7 cellular contexts compared by ENCODE assay signal in the genomic region with DNA sequence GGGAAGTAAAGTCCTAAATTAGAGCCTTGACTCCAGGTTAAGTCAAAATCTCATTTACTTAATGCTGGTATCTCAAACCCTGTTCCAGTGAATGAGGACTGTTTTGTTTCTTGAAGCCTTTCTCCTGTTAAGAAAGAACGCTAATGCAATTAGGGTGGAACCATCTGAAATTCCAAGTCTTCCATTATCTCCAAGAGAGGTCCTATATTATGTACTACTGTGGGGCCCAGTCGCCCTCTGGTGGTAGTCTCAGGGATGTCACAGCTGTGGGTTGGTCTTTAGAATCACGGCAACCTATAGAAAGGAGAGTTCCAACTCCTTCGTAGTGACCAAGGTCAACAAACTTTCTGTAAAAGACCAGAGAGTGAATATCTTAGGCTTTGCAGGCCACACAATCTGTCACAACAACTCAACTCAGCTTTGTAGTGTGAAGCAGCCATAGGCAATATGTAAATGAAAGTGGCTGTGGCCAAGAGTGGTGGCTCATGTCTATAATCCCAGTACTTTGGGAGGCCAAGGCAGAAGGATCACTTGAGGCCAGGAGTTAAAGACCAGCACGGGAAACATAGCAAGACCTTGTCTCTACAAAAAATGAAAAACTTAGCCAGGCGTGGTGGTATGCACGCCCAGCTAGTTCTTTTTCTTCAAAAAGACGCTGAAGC. TPM values are rescaled to one million over a fixed set of nuclear protein-coding genes. Genes with fewer than 3 reads are reported as not detected.
DNase-seq lines count a peak whose midpoint lies in the region; FAIRE-seq and TF ChIP-seq lines count a peak whose summit lies in the region.

No MANE protein-coding gene starts in this region.

- intact Hi-C loops in MCF 10A (cut with micrococcal nuclease) (loop anchor here (5.0 kb wide), 3 partner anchors 154 to 266 kb away; a partner anchor contains a TSS), kidney (cut with DNase I) (no loop called here)

- H3K36me3 Mint-ChIP-seq in MCF 10A (ENCODE audit: insufficient read depth, unreplicated experiment), result peaks cover 71% of the 10 kb centered on the region

- no peaks in the 10 kb centered on the region for H3K4me1 Mint-ChIP-seq in MCF 10A (ENCODE audit: insufficient read depth, unreplicated experiment)

- no peak overlapping the region for H3K4me3 Mint-ChIP-seq in MCF 10A (ENCODE audit: unreplicated experiment)

- BruUV-seq in MCF 10A (replicated peaks; lab: Mats Ljungman, UMichigan), result no TSS peak

- no peak overlapping the region for H3K27ac Mint-ChIP-seq in MCF 10A (ENCODE audit: low read depth, unreplicated experiment)

- H3K9me3 Mint-ChIP-seq in MCF 10A (ENCODE audit: unreplicated experiment), result no peaks in the 10 kb centered on the region

- H3K27me3 Mint-ChIP-seq in MCF 10A (ENCODE audit: insufficient read depth, unreplicated experiment), result no peaks in the 10 kb centered on the region

- peak; percentile 92 for TF ChIP-seq CTCF in GM12872 (IDR thresholded peaks at IDR 0.05; ENCODE audit: insufficient read depth, low read depth, low read length)
- peak; percentile 97 for TF ChIP-seq CTCF in HFF-Myc (IDR thresholded peaks at IDR 0.05; ENCODE audit: low read depth, low read length, missing control alignments)
- peak; percentile 59 for TF ChIP-seq CTCF in WERI-Rb-1 (IDR thresholded peaks at IDR 0.05; ENCODE audit: low read depth, low read length)
- peak; percentile 83 for TF ChIP-seq CTCF in MCF 10A (IDR thresholded peaks at IDR 0.05; ENCODE audit: unreplicated experiment)
- peak; percentile 78 for TF ChIP-seq CTCF in kidney (IDR thresholded peaks at IDR 0.05; ENCODE audit: borderline replicate concordance, extremely low read depth, insufficient read depth)

- DNase-seq in HFF-Myc (ENCODE audit: extremely low read depth, low read depth) (peak; percentile 55), NCI-H1694 (lab: John Stamatoyannopoulos, UW) (peak; percentile 69), WERI-Rb-1 (peak; percentile 68), MCF 10A (ENCODE audit: unreplicated experiment) (peak; percentile 79), kidney (no peak)
- DNase-seq in stimulated activated CD4-positive, alpha-beta T cell treated with anti-CD3 and anti-CD28 coated beads, Interleukin-2, amount 100 ng/mL, for 24 hours, result peak; percentile 75 to 77

- H3K9me3 ChIP-seq in WERI-Rb-1 (ENCODE audit: severe bottlenecking), result no peaks in the 10 kb centered on the region
- no peaks in the 10 kb centered on the region for H3K9me3 ChIP-seq in kidney (ENCODE audit: control insufficient read depth in 1 of 2, low read length in 2 of 2)

- FAIRE-seq in kidney (lab: Jason Lieb, UNC), result no peak

- H3K36me3 ChIP-seq in WERI-Rb-1 (peaks cover 10% of the 10 kb centered on the region; the same call in 1 of the 2 replicates), kidney (ENCODE audit: control insufficient read depth in 1 of 2, insufficient read depth in 2 of 2, low read length in 2 of 2) (peaks cover 9 to 20% of the 10 kb centered on the region in 2 donors)

- POLR2A ChIA-PET in MCF 10A (lab: Yijun Ruan, JAX), result interaction anchor here (0.6 to 1.8 kb wide), 5 partner anchors 9 to 268 kb away, joined by 3 to 6 read pairs (median 4); a partner anchor contains a TSS

- peak overlapping the region; percentile 39 to 58 for H3K9ac ChIP-seq in kidney (ENCODE audit: low read length in 2 of 2)

- no peak overlapping the region for H3K4me3 ChIP-seq in HFF-Myc (replicated peaks; ENCODE audit: low read depth, low read length)
- no peak overlapping the region for H3K4me3 ChIP-seq in WERI-Rb-1 (ENCODE audit: low read depth, low read length)
- H3K4me3 ChIP-seq in kidney (ENCODE audit: low read length in 2 of 2), result peak overlapping the region in 1 of 2 donors; percentile 35

- peaks cover 0 to 2% of the 10 kb centered on the region in 2 donors for H3K4me1 ChIP-seq in kidney (ENCODE audit: control insufficient read depth in 1 of 2, insufficient read depth in 1 of 2, low read depth in 1 of 2, low read length in 2 of 2)

- no peaks in the 10 kb centered on the region for H3K27me3 ChIP-seq in WERI-Rb-1 (ENCODE audit: insufficient read depth, low read depth, severe bottlenecking)

- no peak overlapping the region for H3K27ac ChIP-seq in WERI-Rb-1
- H3K27ac ChIP-seq in kidney (ENCODE audit: low read depth in 2 of 2, low read length in 2 of 2), result no peak overlapping the region

- CTCF ChIA-PET in MCF 10A (lab: Yijun Ruan, JAX), result interaction anchor here (0.6 to 2.8 kb wide), 15 partner anchors 8 to 229 kb away, joined by 3 to 17 read pairs (median 4); a partner anchor contains a TSS

RNA-seq across cellular contexts. Expression of a gene that starts 9.3 kb away (rescaled TPM):
- total RNA-seq in MCF 10A (2022), result 26.4 and 30.8 TPM in 2 replicates
- total RNA-seq in kidney, result 18.1 TPM
- polyA plus RNA-seq in kidney (ENCODE audit: insufficient read depth, low read depth, low replicate concordance), result 20.1 TPM

RNA-seq across cellular contexts. Expression of a gene that starts 17.9 kb away (rescaled TPM):
- total RNA-seq in MCF 10A (2022), result 0.54 and 0.63 TPM in 2 replicates
- total RNA-seq in kidney, result 0.50 TPM
- polyA plus RNA-seq in kidney (ENCODE audit: insufficient read depth, low read depth, low replicate concordance), result 0.56 TPM
